8 cellular contexts compared by ENCODE assay signal in genomic region chr9:123353984-123354591, GRCh38. TPM values are rescaled to one million over a fixed set of nuclear protein-coding genes. Genes with fewer than 3 reads are reported as not detected.
DNase-seq lines count a peak whose midpoint lies in the region; ATAC-seq, FAIRE-seq and TF ChIP-seq lines count a peak whose summit lies in the region.

No MANE protein-coding gene starts in this region.

- FAIRE-seq in bronchial epithelial cell (lab: Jason Lieb, UNC): no peak

- H3K4me3 ChIP-seq in MG63: no peak overlapping the region
- H3K4me3 ChIP-seq in WI38 (ENCODE audit: low read depth, low read length): no peak overlapping the region
- no peak overlapping the region for H3K4me3 ChIP-seq in bronchial epithelial cell (ENCODE audit: low read depth, low read length)

- H3K36me3 ChIP-seq in MG63: no peaks in the 10 kb centered on the region
- H3K36me3 ChIP-seq in bronchial epithelial cell (ENCODE audit: control insufficient read depth, insufficient read depth, low read length): no peaks in the 10 kb centered on the region

- H3K9me3 ChIP-seq in MG63: no peaks in the 10 kb centered on the region

- peak; percentile 49 for DNase-seq in Caki2 (ENCODE audit: low read depth)
- peak; percentile 68 for DNase-seq in MG63
- no peak for DNase-seq in bronchial epithelial cell (ENCODE audit: low read depth)
- DNase-seq in left colon: peak in 1 of 2 donors; percentile 80
- peak in 2 of 3 donors; percentile 26 to 53 for DNase-seq in stimulated activated CD4-positive, alpha-beta T cell treated with anti-CD3 and anti-CD28 coated beads, TNF-alpha, amount 100 ng/mL, for 48 hours (ENCODE audit: low read depth in 3 of 3)
- no peak for DNase-seq in KG1 (lab: John Stamatoyannopoulos, UW)

- in situ Hi-C loops in Caki2 (cut with HindIII; ENCODE audit: low pct_unique_long_range_greater_than_20kb, low sequenced_read_pairs): loop anchor here (10.0 kb wide), 1 partner anchor 259 kb away; no protein-coding TSS in a partner anchor

- ATAC-seq in GM21528 (IDR thresholded peaks at IDR 0.05; ENCODE audit: low FRiP score, unreplicated experiment) (peak; percentile 45), left colon (peak; percentile 71)

- intact Hi-C loops in left colon (cut with DNase I, micrococcal nuclease): loop anchor here in 1 of 2 donors (5.0 kb wide), 1 partner anchor 33 kb away; no protein-coding TSS in a partner anchor

- H3K27me3 ChIP-seq in MG63: no peaks in the 10 kb centered on the region
- H3K27me3 ChIP-seq in bronchial epithelial cell (ENCODE audit: control insufficient read depth, insufficient read depth, low read length): peaks cover 2% of the 10 kb centered on the region

- peak; percentile 84 for TF ChIP-seq CTCF in WI38 (IDR thresholded peaks at IDR 0.05; ENCODE audit: low read depth, low read length)
- peak; percentile 81 for TF ChIP-seq CTCF in bronchial epithelial cell (IDR thresholded peaks at IDR 0.05; ENCODE audit: insufficient read depth, low read length, severe bottlenecking)

RNA-seq across cellular contexts. Expression of gene CRB2, which starts 1.9 kb away (rescaled TPM):
- not detected in 2 replicates for total RNA-seq in Caki2 (2014; rRNA removed; shearing (Covaris generic); ENCODE audit: low replicate concordance)
- not detected in 2 replicates for total RNA-seq in MG63 (2014; rRNA removed; shearing (Covaris generic); ENCODE audit: low replicate concordance)
- total RNA-seq in bronchial epithelial cell: not detected in 2 replicates
- total RNA-seq in left colon: 1 to 10 TPM in 1 of 2 donors, under 1 TPM in 1; 0.92 to 1.1 TPM

Comparison
In these comparisons a context has a peak if more than half of its experiments do, and no peak if none do; other contexts are left out.
1. DNase-seq: peak in Caki2 (single experiment), MG63 (single experiment) and stimulated activated CD4-positive, alpha-beta T cell treated with anti-CD3 and anti-CD28 coated beads, TNF-alpha, amount 100 ng/mL, for 48 hours (2 of 3); none in bronchial epithelial cell (single experiment) and KG1 (single experiment).